10 cellular contexts compared by ENCODE assay signal in the genomic region with DNA sequence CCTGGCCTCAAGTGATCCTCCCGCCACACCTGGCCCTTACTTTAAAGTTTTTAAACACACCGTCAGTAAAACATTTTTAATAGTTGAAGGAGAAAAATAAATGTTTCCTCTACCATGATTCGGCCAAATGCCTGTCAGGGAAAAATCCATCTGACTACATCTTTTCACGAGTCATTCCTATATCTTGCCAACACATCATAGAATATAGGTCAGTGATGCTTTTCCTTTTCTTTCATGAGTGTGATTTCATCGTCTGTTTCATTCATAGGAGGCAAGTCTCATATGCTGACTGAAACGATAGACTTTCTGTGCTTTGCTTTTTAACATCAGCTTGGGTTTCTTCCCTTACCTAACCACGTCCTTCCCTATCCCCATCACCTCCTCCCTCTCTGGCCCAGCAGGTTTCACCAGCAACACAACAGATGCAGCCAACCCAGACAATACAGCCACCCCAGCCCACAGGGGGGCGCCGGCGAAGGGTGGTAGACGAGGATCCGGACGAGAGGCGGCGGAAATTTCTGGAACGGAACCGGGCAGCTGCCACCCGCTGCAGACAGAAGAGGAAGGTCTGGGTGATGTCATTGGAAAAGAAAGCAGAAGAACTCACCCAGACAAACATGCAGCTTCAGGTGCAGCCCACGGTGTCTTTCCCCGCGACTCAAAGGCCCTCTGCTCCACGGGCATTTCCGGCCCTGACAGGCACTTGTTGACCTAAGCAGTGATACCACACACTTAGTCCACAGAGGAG.
DNase-seq lines count a peak whose midpoint lies in the region; ATAC-seq lines count a peak whose summit lies in the region.
"Had no signal": no experiment of that assay in that cellular context is flagged by ENCODE, and none has a peak within 500 bp of the region (broad histone marks: within the 10 kb centered on the region; RNA-seq: fewer than 3 reads in every experiment).

No MANE protein-coding gene starts in this region.

- DNase-seq in Ammon's horn (ENCODE audit: low spot score) (peak; percentile 42), RKO (ENCODE audit: low spot score) (peak; percentile 56), iPS-NIHi7 (ENCODE audit: extremely low spot score) (peak; percentile 68), NCI-H1092 treated with DMSO at 0.1 percent for 48 hours (lab: John Stamatoyannopoulos, UW) (no peak), activated T-cell treated with anti-CD3 and anti-CD28 coated beads for 4 hours (no peak)
- DNase-seq in activated CD4-positive, alpha-beta T cell treated with anti-CD3 and anti-CD28 coated beads for 48 hours = no peak
- DNase-seq in activated CD4-positive, alpha-beta T cell treated with anti-CD3 and anti-CD28 coated beads for 36 hours = no peak
- DNase-seq: NCI-H2171 treated with DMSO at 0.1 percent for 48 hours; stimulated activated CD4-positive, alpha-beta T cell treated with anti-CD3 and anti-CD28 coated beads, Interleukin-4, amount 100 ng/mL, for 1 hour had no signal

- intact Hi-C loops in activated CD4-positive, alpha-beta T cell treated with anti-CD3 and anti-CD28 coated beads for 36 hours (cut with DNase I, micrococcal nuclease) = no loop called here

- peaks cover 7% of the 10 kb centered on the region for H3K27me3 Mint-ChIP-seq in activated CD4-positive, alpha-beta T cell treated with anti-CD3 and anti-CD28 coated beads for 36 hours

- H3K27ac Mint-ChIP-seq in activated CD4-positive, alpha-beta T cell treated with anti-CD3 and anti-CD28 coated beads for 36 hours = no peak overlapping the region

- no peaks in the 10 kb centered on the region for H3K4me1 Mint-ChIP-seq in activated CD4-positive, alpha-beta T cell treated with anti-CD3 and anti-CD28 coated beads for 36 hours

- H3K36me3 Mint-ChIP-seq in activated CD4-positive, alpha-beta T cell treated with anti-CD3 and anti-CD28 coated beads for 36 hours (ENCODE audit: low read depth) = no peaks in the 10 kb centered on the region

- H3K4me3 Mint-ChIP-seq in activated CD4-positive, alpha-beta T cell treated with anti-CD3 and anti-CD28 coated beads for 36 hours = no peak overlapping the region

- POLR2A ChIA-PET in activated CD4-positive, alpha-beta T cell treated with anti-CD3 and anti-CD28 coated beads for 36 hours (lab: Charles Lee) = no interaction called here

- CTCF ChIA-PET in activated CD4-positive, alpha-beta T cell treated with anti-CD3 and anti-CD28 coated beads for 36 hours (lab: Charles Lee) = interaction anchor here (0.6 kb wide), 1 partner anchor 433 kb away, joined by 3 read pairs; no protein-coding TSS in a partner anchor

- ATAC-seq in GM21825 (IDR thresholded peaks at IDR 0.05; ENCODE audit: unreplicated experiment) = peak; percentile 40
- no peak for ATAC-seq in activated CD4-positive, alpha-beta T cell treated with anti-CD3 and anti-CD28 coated beads for 36 hours

- no peaks in the 10 kb centered on the region for H3K9me3 Mint-ChIP-seq in activated CD4-positive, alpha-beta T cell treated with anti-CD3 and anti-CD28 coated beads for 36 hours (ENCODE audit: low read depth)

Comparison
In these comparisons a context has a peak if more than half of its experiments do, and no peak if none do; other contexts are left out.
1. DNase-seq: peak in Ammon's horn (single experiment), RKO (single experiment) and iPS-NIHi7 (single experiment); none in activated CD4-positive, alpha-beta T cell treated with anti-CD3 and anti-CD28 coated beads for 48 hours (single experiment), activated CD4-positive, alpha-beta T cell treated with anti-CD3 and anti-CD28 coated beads for 36 hours (single experiment), NCI-H1092 treated with DMSO at 0.1 percent for 48 hours (single experiment) and activated T-cell treated with anti-CD3 and anti-CD28 coated beads for 4 hours (single experiment).